ENCODE assay signal across 28 cellular contexts in the genomic region with DNA sequence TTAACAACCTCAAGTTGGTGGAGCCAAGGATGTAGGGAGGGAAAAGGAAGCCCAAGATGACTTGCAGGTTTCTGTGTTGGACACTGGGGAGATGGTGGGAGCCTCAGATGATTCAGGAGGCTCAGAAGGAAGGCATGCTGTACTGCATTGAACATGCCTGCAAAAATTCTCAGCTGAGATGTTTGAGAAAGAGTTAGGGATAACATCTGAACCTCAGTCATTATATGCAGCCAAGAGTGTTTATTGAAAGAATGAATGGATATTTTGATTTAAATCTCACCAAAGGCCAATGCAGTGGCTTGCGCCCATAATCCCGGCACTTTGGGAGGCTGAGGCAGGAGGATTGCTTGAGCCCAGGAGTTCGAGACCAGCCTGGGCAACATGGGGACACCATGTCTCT.
"Had no signal": no experiment of that assay in that cellular context is flagged by ENCODE, and none has a peak within 500 bp of the region (broad histone marks: within the 10 kb centered on the region; RNA-seq: fewer than 3 reads in every experiment).

No MANE protein-coding gene starts in this region.

- H3K4me1 ChIP-seq: ascending aorta, breast epithelium, colonic mucosa had no signal

- ATAC-seq: activated CD4-positive, alpha-beta T cell treated with anti-CD3 and anti-CD28 coated beads for 36 hours; activated CD8-positive, alpha-beta memory T cell treated with anti-CD3 and anti-CD28 coated beads, Interleukin-2, amount 10 ng/mL, durations not matched to agents 7 days and 5 days; activated CD8-positive, alpha-beta T cell treated with anti-CD3 and anti-CD28 coated beads, Interleukin-2, amount 10 ng/mL, durations not matched to agents 7 days and 5 days; activated naive CD4-positive, alpha-beta T cell treated with anti-CD3 and anti-CD28 coated beads, Interleukin-2, amount 50 U/mL, for 72 hours; activated T-cell treated with anti-CD3 and anti-CD28 coated beads, Interleukin-2, amount 50 U/mL, for 72 hours; esophagus mucosa; heart left ventricle; T-helper 17 cell had no signal

- H3K27ac ChIP-seq: ascending aorta, breast epithelium, cardiac muscle cell, colonic mucosa, heart left ventricle had no signal

- H3K36me3 ChIP-seq: ascending aorta, breast epithelium, cardiac muscle cell, colonic mucosa, heart left ventricle had no signal

- DNase-seq: activated CD4-positive, alpha-beta memory T cell treated with anti-CD3 and anti-CD28 coated beads for 36 hours; activated CD4-positive, alpha-beta T cell treated with anti-CD3 and anti-CD28 coated beads for 36 hours; activated CD4-positive, alpha-beta T cell treated with anti-CD3 and anti-CD28 coated beads, Interleukin-2, amount 10 ng/mL, durations not matched to agents 24 days and 14 days; activated CD4-positive, CD25-positive, alpha-beta regulatory T cell; activated CD4-positive, CD25-positive, alpha-beta regulatory T cell treated with anti-CD3 and anti-CD28 coated beads, Interleukin-2, amount 50 U/mL, for 72 hours; activated CD8-positive, alpha-beta memory T cell treated with anti-CD3 and anti-CD28 coated beads, Interleukin-2, amount 10 ng/mL, durations not matched to agents 7 days and 5 days; activated CD8-positive, alpha-beta memory T cell treated with anti-CD3 and anti-CD28 coated beads, Interleukin-2, amount 50 U/mL, for 4 hours; activated CD8-positive, alpha-beta T cell treated with anti-CD3 and anti-CD28 coated beads, Interleukin-2, amount 10 ng/mL, durations not matched to agents 7 days and 5 days; activated gamma-delta T cell; activated naive CD4-positive, alpha-beta T cell; activated naive CD4-positive, alpha-beta T cell treated with anti-CD3 and anti-CD28 coated beads, Interleukin-2, amount 10 ng/mL, durations not matched to agents 7 days and 5 days; activated naive CD8-positive, alpha-beta T cell treated with anti-CD3 and anti-CD28 coated beads, Interleukin-2, amount 10 ng/mL, durations not matched to agents 7 days and 5 days; activated T-cell treated with anti-CD3 and anti-CD28 coated beads, Interleukin-2, amount 50 U/mL, for 1 hour; activated T-cell treated with anti-CD3 and anti-CD28 coated beads, Interleukin-2, amount 50 U/mL, for 72 hours; central memory CD4-positive, alpha-beta T cell; cerebellar nuclear complex; colonic mucosa; effector CD8-positive, alpha-beta T cell; foreskin fibroblast; glutamatergic neuron; heart left ventricle; T-helper 17 cell; T1000 had no signal

- H3K27me3 ChIP-seq: ascending aorta, breast epithelium, cardiac muscle cell, colonic mucosa had no signal

- H3K9me3 ChIP-seq: ascending aorta, breast epithelium, colonic mucosa, heart left ventricle had no signal

- H3K4me3 ChIP-seq: ascending aorta, breast epithelium, cardiac muscle cell, colonic mucosa, heart left ventricle had no signal
